In genomic region chr3:163946785-163947184, GRCh38 we compare ENCODE assay signal across 11 cellular contexts.
"Had no signal": no experiment of that assay in that cellular context is flagged by ENCODE, and none has a peak within 500 bp of the region (broad histone marks: within the 10 kb centered on the region; RNA-seq: fewer than 3 reads in every experiment).

No MANE protein-coding gene starts in this region.

- DNase-seq: GM23248, GOT3, H7, H9, HCEC 1CT, HFFc6 had no signal

- H3K27ac ChIP-seq: GM23248 had no signal

- H3K4me3 ChIP-seq: GM23248, GM23338, HAP-1 had no signal

- FAIRE-seq: H1, H54 had no signal

- H3K9me3 ChIP-seq: HAP-1 had no signal

- ATAC-seq: GM23338, HCT116 had no signal

- H3K36me3 ChIP-seq: HAP-1 had no signal

- H3K27ac Mint-ChIP-seq: GM23338, H9, HFFc6 had no signal

- H3K4me2 ChIP-seq: GM23338 had no signal

- H3K4me3 Mint-ChIP-seq: GM23338, H9, HFFc6 had no signal
